9 cellular contexts compared by ENCODE assay signal in genomic region chr10:94076325-94076841, GRCh38.
DNase-seq lines count a peak whose midpoint lies in the region; ATAC-seq, FAIRE-seq and TF ChIP-seq lines count a peak whose summit lies in the region.
"Had no signal": no experiment of that assay in that cellular context is flagged by ENCODE, and none has a peak within 500 bp of the region (broad histone marks: within the 10 kb centered on the region; RNA-seq: fewer than 3 reads in every experiment).

No MANE protein-coding gene starts in this region.

- no peak overlapping the region for H3K4me3 ChIP-seq in kidney (ENCODE audit: low read length in 2 of 2)
- H3K4me3 ChIP-seq in thyroid gland (replicated peaks in 1 of 3) = no peak overlapping the region

- H3K36me3 ChIP-seq in kidney (ENCODE audit: control insufficient read depth in 1 of 2, insufficient read depth in 2 of 2, low read length in 2 of 2) = no peaks in the 10 kb centered on the region
- no peaks in the 10 kb centered on the region for H3K36me3 ChIP-seq in thyroid gland

- peaks cover 0 to 2% of the 10 kb centered on the region in 2 donors for H3K4me1 ChIP-seq in kidney (ENCODE audit: control insufficient read depth in 1 of 2, insufficient read depth in 1 of 2, low read depth in 1 of 2, low read length in 2 of 2)
- peaks cover 7 to 17% of the 10 kb centered on the region in 2 donors for H3K4me1 ChIP-seq in thyroid gland

- no peaks in the 10 kb centered on the region for H3K9me3 ChIP-seq in kidney (ENCODE audit: control insufficient read depth in 1 of 2, low read length in 2 of 2)
- H3K9me3 ChIP-seq in thyroid gland = no peaks in the 10 kb centered on the region

- H3K27me3 ChIP-seq in thyroid gland = no peaks in the 10 kb centered on the region

- TF ChIP-seq CTCF in kidney (IDR thresholded peaks at IDR 0.05; ENCODE audit: borderline replicate concordance, extremely low read depth, insufficient read depth) = peak; percentile 29
- TF ChIP-seq CTCF in thyroid gland (IDR thresholded peaks at IDR 0.05) = peak; percentile 21 to 74 (median 62)

- H3K27ac ChIP-seq in kidney (ENCODE audit: low read depth in 2 of 2, low read length in 2 of 2) (no peak overlapping the region), thyroid gland (peak overlapping the region in 1 of 3 donors; percentile 45), substantia nigra (ENCODE audit: low read depth, low read length, poor library complexity, severe bottlenecking) (no peak overlapping the region)

- no peak for ATAC-seq in GM21526 (IDR thresholded peaks at IDR 0.05; ENCODE audit: low FRiP score, unreplicated experiment)

- no peak for TF ChIP-seq POLR2A in thyroid gland (IDR thresholded peaks at IDR 0.05)

- 17 to 24% methylated on average over 2 of the region's 2 CpGs for WGBS in thyroid gland, 2 donors

- intact Hi-C loops in kidney (cut with DNase I) = no loop called here
- intact Hi-C loops in thyroid gland (cut with DNase I) = loop anchor here (10.0 kb wide), 1 partner anchor 238 kb away; no protein-coding TSS in a partner anchor

- peak; percentile 44 for DNase-seq in HTR-8/SVneo (ENCODE audit: insufficient read length, low spot score)
- peak; percentile 33 for DNase-seq in brain pericyte (ENCODE audit: low read depth, low spot score)
- DNase-seq in kidney = no peak
- peak in 1 of 2 donors; percentile 16 for DNase-seq in thyroid gland
- DNase-seq in NCI-H2196 (lab: John Stamatoyannopoulos, UW; ENCODE audit: unreplicated experiment) = no peak
- DNase-seq in substantia nigra (lab: John Stamatoyannopoulos, UW) = no peak
- DNase-seq: activated CD4-positive, alpha-beta T cell treated with anti-CD3 and anti-CD28 coated beads, Interleukin-2, amount 10 ng/mL, durations not matched to agents 7 days and 5 days had no signal

- FAIRE-seq in HTR-8/SVneo (lab: Jason Lieb, UNC) (peak; percentile 64), kidney (lab: Jason Lieb, UNC) (no peak)
- FAIRE-seq: endothelial cell of umbilical vein had no signal

- H3K9ac ChIP-seq in kidney (ENCODE audit: low read length in 2 of 2) = no peak overlapping the region

Comparison
In these comparisons a context has a peak if more than half of its experiments do, and no peak if none do; other contexts are left out.
1. DNase-seq: peak in HTR-8/SVneo (single experiment) and brain pericyte (single experiment); none in kidney (single experiment), NCI-H2196 (single experiment) and substantia nigra (0 of 49).